In the genomic region with DNA sequence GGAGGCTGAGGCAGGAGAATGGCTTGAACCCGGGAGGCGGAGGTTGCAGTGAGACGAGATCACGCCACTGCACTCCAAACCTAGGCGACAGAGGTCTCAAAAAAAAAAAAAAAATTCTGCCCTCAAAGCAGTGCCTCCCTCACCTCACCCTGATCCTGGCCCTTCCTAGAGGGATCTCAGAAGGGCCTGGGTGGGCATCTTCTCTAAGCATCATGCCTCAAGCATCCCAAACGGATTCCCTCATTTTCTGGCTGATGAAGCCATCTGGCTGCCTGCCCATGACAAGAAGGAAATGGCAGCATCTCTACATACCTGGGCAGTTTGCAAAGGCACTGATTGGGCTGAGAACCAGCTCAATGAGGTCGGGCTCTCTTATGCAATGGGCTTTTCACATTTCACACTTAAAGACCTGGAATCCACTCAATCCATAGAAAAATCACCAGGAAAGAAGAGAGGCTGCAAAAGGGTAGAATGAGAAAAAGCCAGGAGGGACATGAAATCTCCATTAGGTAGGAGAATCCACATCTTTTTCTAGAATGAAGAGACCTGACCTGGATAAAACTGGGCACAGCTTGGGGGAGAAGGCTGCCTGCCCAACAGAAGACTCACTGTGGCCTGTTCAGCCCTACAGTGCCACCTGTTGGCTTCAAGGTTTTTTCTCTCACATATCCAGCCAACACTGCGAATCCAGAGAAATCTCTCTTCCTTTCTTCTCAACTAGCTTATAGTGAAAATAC, we compare ENCODE assay signal across 1 cellular context.
TF ChIP-seq lines count a peak whose summit lies in the region.

No MANE protein-coding gene starts in this region.

TF ChIP-seq in IMR-90, 13 proteins besides CTCF, POLR2A, EP300 and RAD21 (continued from another document):
- TF ChIP-seq, protein P1, sequence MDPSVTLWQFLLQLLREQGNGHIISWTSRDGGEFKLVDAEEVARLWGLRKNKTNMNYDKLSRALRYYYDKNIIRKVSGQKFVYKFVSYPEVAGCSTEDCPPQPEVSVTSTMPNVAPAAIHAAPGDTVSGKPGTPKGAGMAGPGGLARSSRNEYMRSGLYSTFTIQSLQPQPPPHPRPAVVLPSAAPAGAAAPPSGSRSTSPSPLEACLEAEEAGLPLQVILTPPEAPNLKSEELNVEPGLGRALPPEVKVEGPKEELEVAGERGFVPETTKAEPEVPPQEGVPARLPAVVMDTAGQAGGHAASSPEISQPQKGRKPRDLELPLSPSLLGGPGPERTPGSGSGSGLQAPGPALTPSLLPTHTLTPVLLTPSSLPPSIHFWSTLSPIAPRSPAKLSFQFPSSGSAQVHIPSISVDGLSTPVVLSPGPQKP (IDR thresholded peaks at IDR 0.05; ENCODE audit: borderline replicate concordance, low read depth, low read length): no peak
